ENCODE assay signal across 1 cellular context in the genomic region with DNA sequence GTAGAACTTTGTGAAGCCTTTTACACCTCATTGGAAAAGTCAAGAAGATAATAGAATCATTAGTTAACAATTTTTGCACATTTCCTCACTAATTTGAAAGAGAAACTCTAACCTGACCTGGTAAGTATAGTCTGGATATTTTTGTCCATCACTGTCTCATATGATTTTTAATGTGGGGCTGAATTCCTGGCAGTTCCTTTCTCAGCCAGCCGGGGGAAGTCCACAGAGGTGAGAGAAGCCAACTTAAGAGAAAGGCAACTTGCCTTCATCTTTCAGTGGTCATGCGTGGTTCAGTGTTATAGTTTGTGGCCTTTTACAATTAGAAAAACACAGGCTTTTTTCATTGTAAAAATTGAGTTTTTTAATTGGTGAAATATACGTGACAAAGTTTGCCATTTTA.
TF ChIP-seq lines count a peak whose summit lies in the region.

No MANE protein-coding gene starts in this region.

TF ChIP-seq in K562, 482 proteins besides CTCF, POLR2A, EP300 and RAD21 (continued from another document):
- TF ChIP-seq, protein P1, sequence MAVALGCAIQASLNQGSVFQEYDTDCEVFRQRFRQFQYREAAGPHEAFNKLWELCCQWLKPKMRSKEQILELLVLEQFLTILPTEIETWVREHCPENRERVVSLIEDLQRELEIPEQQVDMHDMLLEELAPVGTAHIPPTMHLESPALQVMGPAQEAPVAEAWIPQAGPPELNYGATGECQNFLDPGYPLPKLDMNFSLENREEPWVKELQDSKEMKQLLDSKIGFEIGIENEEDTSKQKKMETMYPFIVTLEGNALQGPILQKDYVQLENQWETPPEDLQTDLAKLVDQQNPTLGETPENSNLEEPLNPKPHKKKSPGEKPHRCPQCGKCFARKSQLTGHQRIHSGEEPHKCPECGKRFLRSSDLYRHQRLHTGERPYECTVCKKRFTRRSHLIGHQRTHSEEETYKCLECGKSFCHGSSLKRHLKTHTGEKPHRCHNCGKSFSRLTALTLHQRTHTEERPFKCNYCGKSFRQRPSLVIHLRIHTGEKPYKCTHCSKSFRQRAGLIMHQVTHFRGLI (CRISPR knock-in tag; IDR thresholded peaks at IDR 0.05): no peak
- TF ChIP-seq MAFF (IDR thresholded peaks at IDR 0.05; ENCODE audit: low read length) (no peak), ZNF324 (CRISPR knock-in tag; IDR thresholded peaks at IDR 0.05) (no peak), SIN3A (IDR thresholded peaks at IDR 0.05; ENCODE audit: borderline replicate concordance in 2 of 2, control insufficient read depth in 1 of 2, low read depth in 2 of 2, low read length in 2 of 2) (no peak), GTF2F1 (IDR thresholded peaks at IDR 0.05; ENCODE audit: low read depth, low read length) (no peak), SMARCB1 (IDR thresholded peaks at IDR 0.05; ENCODE audit: insufficient read length, low read depth) (no peak), RBFOX2 (IDR thresholded peaks at IDR 0.05; ENCODE audit: low read depth, low read length) (no peak), CHD1 (IDR thresholded peaks at IDR 0.05; ENCODE audit: low read length) (no peak), SIX5 (IDR thresholded peaks at IDR 0.05; ENCODE audit: borderline replicate concordance in 1 of 2, insufficient read depth in 1 of 2, low read depth in 1 of 2, low read length in 2 of 2) (no peak), HDAC2 (IDR thresholded peaks at IDR 0.05) (no peak)
- TF ChIP-seq, protein P2, sequence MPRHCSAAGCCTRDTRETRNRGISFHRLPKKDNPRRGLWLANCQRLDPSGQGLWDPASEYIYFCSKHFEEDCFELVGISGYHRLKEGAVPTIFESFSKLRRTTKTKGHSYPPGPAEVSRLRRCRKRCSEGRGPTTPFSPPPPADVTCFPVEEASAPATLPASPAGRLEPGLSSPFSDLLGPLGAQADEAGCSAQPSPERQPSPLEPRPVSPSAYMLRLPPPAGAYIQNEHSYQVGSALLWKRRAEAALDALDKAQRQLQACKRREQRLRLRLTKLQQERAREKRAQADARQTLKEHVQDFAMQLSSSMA (CRISPR knock-in tag; IDR thresholded peaks at IDR 0.05): no peak
- TF ChIP-seq, protein P3, sequence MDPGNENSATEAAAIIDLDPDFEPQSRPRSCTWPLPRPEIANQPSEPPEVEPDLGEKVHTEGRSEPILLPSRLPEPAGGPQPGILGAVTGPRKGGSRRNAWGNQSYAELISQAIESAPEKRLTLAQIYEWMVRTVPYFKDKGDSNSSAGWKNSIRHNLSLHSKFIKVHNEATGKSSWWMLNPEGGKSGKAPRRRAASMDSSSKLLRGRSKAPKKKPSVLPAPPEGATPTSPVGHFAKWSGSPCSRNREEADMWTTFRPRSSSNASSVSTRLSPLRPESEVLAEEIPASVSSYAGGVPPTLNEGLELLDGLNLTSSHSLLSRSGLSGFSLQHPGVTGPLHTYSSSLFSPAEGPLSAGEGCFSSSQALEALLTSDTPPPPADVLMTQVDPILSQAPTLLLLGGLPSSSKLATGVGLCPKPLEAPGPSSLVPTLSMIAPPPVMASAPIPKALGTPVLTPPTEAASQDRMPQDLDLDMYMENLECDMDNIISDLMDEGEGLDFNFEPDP (CRISPR knock-in tag; IDR thresholded peaks at IDR 0.05): no peak
- TF ChIP-seq, protein P4, sequence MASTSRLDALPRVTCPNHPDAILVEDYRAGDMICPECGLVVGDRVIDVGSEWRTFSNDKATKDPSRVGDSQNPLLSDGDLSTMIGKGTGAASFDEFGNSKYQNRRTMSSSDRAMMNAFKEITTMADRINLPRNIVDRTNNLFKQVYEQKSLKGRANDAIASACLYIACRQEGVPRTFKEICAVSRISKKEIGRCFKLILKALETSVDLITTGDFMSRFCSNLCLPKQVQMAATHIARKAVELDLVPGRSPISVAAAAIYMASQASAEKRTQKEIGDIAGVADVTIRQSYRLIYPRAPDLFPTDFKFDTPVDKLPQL (IDR thresholded peaks at IDR 0.05; ENCODE audit: extremely low read depth, insufficient read length): no peak
- TF ChIP-seq, protein P5, sequence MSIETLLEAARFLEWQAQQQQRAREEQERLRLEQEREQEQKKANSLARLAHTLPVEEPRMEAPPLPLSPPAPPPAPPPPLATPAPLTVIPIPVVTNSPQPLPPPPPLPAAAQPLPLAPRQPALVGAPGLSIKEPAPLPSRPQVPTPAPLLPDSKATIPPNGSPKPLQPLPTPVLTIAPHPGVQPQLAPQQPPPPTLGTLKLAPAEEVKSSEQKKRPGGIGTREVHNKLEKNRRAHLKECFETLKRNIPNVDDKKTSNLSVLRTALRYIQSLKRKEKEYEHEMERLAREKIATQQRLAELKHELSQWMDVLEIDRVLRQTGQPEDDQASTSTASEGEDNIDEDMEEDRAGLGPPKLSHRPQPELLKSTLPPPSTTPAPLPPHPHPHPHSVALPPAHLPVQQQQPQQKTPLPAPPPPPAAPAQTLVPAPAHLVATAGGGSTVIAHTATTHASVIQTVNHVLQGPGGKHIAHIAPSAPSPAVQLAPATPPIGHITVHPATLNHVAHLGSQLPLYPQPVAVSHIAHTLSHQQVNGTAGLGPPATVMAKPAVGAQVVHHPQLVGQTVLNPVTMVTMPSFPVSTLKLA (conservative IDR thresholded peaks at IDR 0.05): no peak
